9 cellular contexts compared by ENCODE assay signal in the genomic region with DNA sequence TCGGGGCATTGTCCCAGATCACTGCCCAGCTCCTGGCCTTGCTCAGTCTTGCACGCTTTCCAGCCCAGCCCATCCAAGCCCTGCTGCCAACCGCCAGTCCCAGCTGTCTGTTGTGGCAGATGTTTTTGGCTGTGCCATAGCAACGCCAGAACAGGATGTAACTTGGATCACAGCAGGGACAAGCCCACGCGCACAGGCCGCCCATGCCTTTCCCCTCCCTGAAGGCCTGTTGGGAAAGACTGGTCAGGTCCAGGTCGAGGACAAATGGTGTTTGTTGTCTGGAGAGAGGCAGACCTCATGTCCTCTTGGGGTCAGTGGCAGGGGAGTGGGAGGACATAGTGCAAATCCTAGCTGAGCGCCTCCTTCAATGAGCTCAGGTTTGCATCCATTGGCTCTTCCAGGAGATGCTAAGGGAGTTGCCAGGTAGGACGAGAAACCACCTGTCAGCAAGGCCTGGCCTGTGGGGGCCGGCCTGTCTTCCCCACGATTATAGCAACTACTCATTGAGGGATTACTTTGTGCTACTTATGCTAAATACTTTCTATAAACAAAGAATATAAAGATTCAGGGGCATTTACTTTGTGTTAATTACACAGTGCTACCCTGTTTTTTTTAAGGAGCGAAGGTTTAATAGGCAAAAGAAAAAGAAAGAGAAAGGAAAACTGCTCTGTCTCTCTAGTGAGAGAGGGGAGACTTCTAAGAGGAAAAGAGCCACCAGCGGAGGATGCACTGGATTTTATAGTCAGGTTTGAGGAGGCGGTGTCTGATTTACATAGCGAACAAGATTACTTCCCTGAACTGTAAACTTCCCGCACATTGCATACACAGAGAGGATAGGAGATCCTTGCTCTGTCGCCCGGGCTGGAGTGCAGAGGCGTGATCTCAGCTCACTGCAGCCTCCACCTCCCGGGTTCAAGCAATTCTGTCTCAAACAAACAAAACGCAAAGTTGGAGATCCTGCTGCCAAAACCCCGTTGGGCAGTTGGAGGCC. TPM values are rescaled to one million over a fixed set of nuclear protein-coding genes. Genes with fewer than 3 reads are reported as not detected.
DNase-seq lines count a peak whose midpoint lies in the region; ATAC-seq and TF ChIP-seq lines count a peak whose summit lies in the region.
"Had no signal": no experiment of that assay in that cellular context is flagged by ENCODE, and none has a peak within 500 bp of the region (broad histone marks: within the 10 kb centered on the region; RNA-seq: fewer than 3 reads in every experiment).

No MANE protein-coding gene starts in this region.

- no peak for TF ChIP-seq CTCF in VCaP (conservative IDR thresholded peaks at IDR 0.05)
- TF ChIP-seq CTCF in progenitor cell of endocrine pancreas (IDR thresholded peaks at IDR 0.05; ENCODE audit: unreplicated experiment) = no peak

- no peak for ATAC-seq in activated CD4-positive, alpha-beta T cell treated with anti-CD3 and anti-CD28 coated beads for 36 hours

- CTCF ChIA-PET in activated CD4-positive, alpha-beta T cell treated with anti-CD3 and anti-CD28 coated beads for 36 hours (lab: Charles Lee) = no interaction called here

- H3K9me3 Mint-ChIP-seq in progenitor cell of endocrine pancreas (ENCODE audit: low read depth) = no peaks in the 10 kb centered on the region
- no peaks in the 10 kb centered on the region for H3K9me3 Mint-ChIP-seq in activated CD4-positive, alpha-beta T cell treated with anti-CD3 and anti-CD28 coated beads for 36 hours (ENCODE audit: low read depth)

- no peaks in the 10 kb centered on the region for H3K36me3 Mint-ChIP-seq in progenitor cell of endocrine pancreas (ENCODE audit: insufficient read depth)
- no peaks in the 10 kb centered on the region for H3K36me3 Mint-ChIP-seq in activated CD4-positive, alpha-beta T cell treated with anti-CD3 and anti-CD28 coated beads for 36 hours (ENCODE audit: low read depth)

- POLR2A ChIA-PET in activated CD4-positive, alpha-beta T cell treated with anti-CD3 and anti-CD28 coated beads for 36 hours (lab: Charles Lee) = no interaction called here

- intact Hi-C loops in head of caudate nucleus (cut with DNase I) = no loop called here
- intact Hi-C loops in posterior vena cava (cut with DNase I) = no loop called here
- intact Hi-C loops in activated CD4-positive, alpha-beta T cell treated with anti-CD3 and anti-CD28 coated beads for 36 hours (cut with DNase I, micrococcal nuclease) = no loop called here

- H3K27ac Mint-ChIP-seq in progenitor cell of endocrine pancreas = no peak overlapping the region
- H3K27ac Mint-ChIP-seq in activated CD4-positive, alpha-beta T cell treated with anti-CD3 and anti-CD28 coated beads for 36 hours = no peak overlapping the region
- H3K27ac Mint-ChIP-seq: B cell had no signal

- peak overlapping the region; percentile 12; the same call in 1 of the 2 replicates for H3K27ac ChIP-seq in VCaP

- H3K4me1 Mint-ChIP-seq in progenitor cell of endocrine pancreas (ENCODE audit: low read depth) = no peaks in the 10 kb centered on the region
- H3K4me1 Mint-ChIP-seq in activated CD4-positive, alpha-beta T cell treated with anti-CD3 and anti-CD28 coated beads for 36 hours = peaks cover under 1% of the 10 kb centered on the region

- H3K4me3 Mint-ChIP-seq in progenitor cell of endocrine pancreas (ENCODE audit: low read depth) = no peak overlapping the region
- H3K4me3 Mint-ChIP-seq in activated CD4-positive, alpha-beta T cell treated with anti-CD3 and anti-CD28 coated beads for 36 hours = no peak overlapping the region
- H3K4me3 Mint-ChIP-seq: B cell had no signal

- peaks cover 7% of the 10 kb centered on the region for H3K27me3 Mint-ChIP-seq in progenitor cell of endocrine pancreas
- H3K27me3 Mint-ChIP-seq in activated CD4-positive, alpha-beta T cell treated with anti-CD3 and anti-CD28 coated beads for 36 hours = peaks cover under 1% of the 10 kb centered on the region

- DNase-seq in NCI-H2227 (lab: John Stamatoyannopoulos, UW; ENCODE audit: unreplicated experiment) (peak; percentile 32), NCI-H2227 treated with DMSO at 0.1 percent for 48 hours (lab: John Stamatoyannopoulos, UW) (no peak), head of caudate nucleus (peak in 41 of 42 donors; percentile 31 to 85 (median 59)), posterior vena cava (ENCODE audit: low spot score) (peak; percentile 94), progenitor cell of endocrine pancreas (ENCODE audit: low spot score, unreplicated experiment) (no peak)
- DNase-seq in activated CD4-positive, alpha-beta T cell treated with anti-CD3 and anti-CD28 coated beads for 36 hours = no peak
- no peak for DNase-seq in activated naive CD4-positive, alpha-beta T cell treated with Interleukin-2 at 50 U/mL for 16 hours

RNA-seq across cellular contexts. Expression of a gene that starts 42.8 kb away (rescaled TPM):
- total RNA-seq in posterior vena cava (100 to 1,000 TPM; 361 to 548 TPM), progenitor cell of endocrine pancreas (68.3 and 85.5 TPM in 2 replicates)
- 10 to 100 TPM; 83.5 to 90.8 TPM for total RNA-seq in activated CD4-positive, alpha-beta T cell treated with anti-CD3 and anti-CD28 coated beads for 36 hours

Comparison
In these comparisons a context has a peak if more than half of its experiments do, and no peak if none do; other contexts are left out.
1. DNase-seq: peak in NCI-H2227 (single experiment), head of caudate nucleus (41 of 42) and posterior vena cava (single experiment); none in NCI-H2227 treated with DMSO at 0.1 percent for 48 hours (single experiment), progenitor cell of endocrine pancreas (single experiment), activated CD4-positive, alpha-beta T cell treated with anti-CD3 and anti-CD28 coated beads for 36 hours (single experiment) and activated naive CD4-positive, alpha-beta T cell treated with Interleukin-2 at 50 U/mL for 16 hours (single experiment).